Comparison of ENCODE assay signal across 10 cellular contexts in genomic region chr22:46076651-46077339, GRCh38.
DNase-seq lines count a peak whose midpoint lies in the region; ATAC-seq, FAIRE-seq and TF ChIP-seq lines count a peak whose summit lies in the region.
"Had no signal": no experiment of that assay in that cellular context is flagged by ENCODE, and none has a peak within 500 bp of the region (broad histone marks: within the 10 kb centered on the region; RNA-seq: fewer than 3 reads in every experiment).

No MANE protein-coding gene starts in this region.

- intact Hi-C loops in left cardiac atrium (cut with DNase I): loop anchor here in 1 of 2 donors (5.0 kb wide), 1 partner anchor 36 kb away; no protein-coding TSS in a partner anchor

- H3K4me3 Mint-ChIP-seq in astrocyte (ENCODE audit: unreplicated experiment): no peak overlapping the region

- H2AFZ ChIP-seq in astrocyte (ENCODE audit: low read depth, low read length): no peak overlapping the region
- H2AFZ ChIP-seq: hepatocyte had no signal

- H3K4me1 ChIP-seq in astrocyte (ENCODE audit: insufficient read depth, low read length): peaks cover 45% of the 10 kb centered on the region

- peak; percentile 13; the same call in 1 of the 2 replicates for TF ChIP-seq POLR2A in H54 (IDR thresholded peaks at IDR 0.05; ENCODE audit: low read depth, low read length)

- TF ChIP-seq CTCF in astrocyte (IDR thresholded peaks at IDR 0.05; ENCODE audit: insufficient read depth, low read depth, low read length): no peak

- no peaks in the 10 kb centered on the region for H3K9me3 Mint-ChIP-seq in astrocyte (ENCODE audit: unreplicated experiment)

- peak overlapping the region; percentile 90 for H3K27ac ChIP-seq in astrocyte (ENCODE audit: low read depth, low read length)
- peak overlapping the region; percentile 16 to 100 (median 98) for H3K27ac ChIP-seq in skin epidermis
- H3K27ac ChIP-seq: hepatocyte had no signal

- H3K36me3 Mint-ChIP-seq in astrocyte (ENCODE audit: low read depth, unreplicated experiment): no peaks in the 10 kb centered on the region

- peak overlapping the region; percentile 94 for H3K4me2 ChIP-seq in astrocyte (ENCODE audit: low read length)
- H3K4me2 ChIP-seq: hepatocyte had no signal

- no peak for DNase-seq in H54 (ENCODE audit: insufficient read length, low spot score)
- DNase-seq in astrocyte (ENCODE audit: low read depth): peak; percentile 83
- DNase-seq in left cardiac atrium: peak; percentile 45
- DNase-seq in retina: no peak
- no peak for DNase-seq in midbrain (lab: John Stamatoyannopoulos, UW)
- DNase-seq in NCI-H1417 (lab: John Stamatoyannopoulos, UW): no peak
- DNase-seq in epidermal melanocyte (ENCODE audit: insufficient read length, low spot score): no peak

- ATAC-seq in left cardiac atrium: peak in 1 of 2 donors; percentile 1

- H3K79me2 ChIP-seq in astrocyte (ENCODE audit: insufficient read depth, low read length): peaks cover 99% of the 10 kb centered on the region

- H4K20me1 ChIP-seq in astrocyte (ENCODE audit: insufficient read depth, low read length): peaks cover 75% of the 10 kb centered on the region

- no peak for FAIRE-seq in H54 (lab: Jason Lieb, UNC)
- FAIRE-seq in astrocyte (lab: Jason Lieb, UNC): no peak
- FAIRE-seq: GM18507 had no signal

- no peaks in the 10 kb centered on the region for H3K27me3 ChIP-seq in astrocyte (ENCODE audit: insufficient read depth, low read length)

- H3K27ac Mint-ChIP-seq in astrocyte (ENCODE audit: unreplicated experiment): no peak overlapping the region

- H3K9ac ChIP-seq in astrocyte (ENCODE audit: low read length): peak overlapping the region; percentile 96

- H3K9me3 ChIP-seq in astrocyte (ENCODE audit: insufficient read depth, low read depth, low read length): no peaks in the 10 kb centered on the region

- peaks cover 57% of the 10 kb centered on the region for H3K27me3 Mint-ChIP-seq in astrocyte (ENCODE audit: low read depth, unreplicated experiment)

- peaks cover 11% of the 10 kb centered on the region for H3K36me3 ChIP-seq in astrocyte (ENCODE audit: insufficient read depth, low read length)

- peaks cover 7% of the 10 kb centered on the region for H3K4me1 Mint-ChIP-seq in astrocyte (ENCODE audit: low read depth, unreplicated experiment)

- H3K4me3 ChIP-seq in astrocyte (ENCODE audit: insufficient read depth, low read depth, low read length) (peak overlapping the region; percentile 99), skin epidermis (peak overlapping the region; percentile 57 to 94 (median 70))
- H3K4me3 ChIP-seq: hepatocyte had no signal

Comparison
In these comparisons a context has a peak if more than half of its experiments do, and no peak if none do; other contexts are left out.
1. DNase-seq: peak in astrocyte (single experiment) and left cardiac atrium (single experiment); none in H54 (single experiment), retina (single experiment), midbrain (single experiment), NCI-H1417 (0 of 3) and epidermal melanocyte (single experiment).